1 cellular context compared by ENCODE assay signal in the genomic region with DNA sequence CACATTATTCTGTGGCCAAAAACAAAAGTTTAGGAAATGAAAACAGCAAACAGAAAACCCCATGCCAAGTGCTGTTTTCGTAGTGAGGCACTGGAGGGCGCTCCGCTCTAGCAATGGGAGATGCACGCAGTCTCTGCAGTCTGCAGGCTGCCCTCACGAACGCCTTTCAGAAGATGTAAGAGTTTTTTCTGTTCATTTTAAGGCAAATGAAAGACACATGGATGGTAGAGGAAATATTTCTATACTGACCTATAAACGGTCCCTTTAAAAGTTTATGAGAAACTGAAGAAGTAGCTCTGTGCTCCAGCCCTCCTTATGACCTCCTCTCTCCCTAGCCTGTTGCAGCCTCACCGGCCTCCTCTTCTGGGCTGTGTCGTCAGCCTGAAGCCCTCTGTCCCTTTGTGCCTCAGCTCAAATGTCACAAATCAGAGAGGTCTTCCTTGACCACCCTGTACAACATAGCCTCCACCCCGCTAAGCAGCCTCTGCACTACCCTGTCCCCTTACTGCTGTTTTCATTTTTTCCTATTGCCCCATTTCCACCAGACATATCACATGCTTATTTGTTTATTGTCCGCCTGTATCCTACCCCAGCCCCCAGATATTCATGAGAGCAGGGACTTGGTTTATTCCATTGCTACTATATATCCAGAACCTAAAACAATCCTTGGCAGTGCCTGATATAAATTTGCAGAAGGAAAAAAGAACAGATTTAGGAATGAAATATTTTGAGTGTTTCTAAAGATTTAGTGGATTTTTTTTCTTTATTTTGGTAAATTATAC.
TF ChIP-seq lines count a peak whose summit lies in the region.

No MANE protein-coding gene starts in this region.

TF ChIP-seq in HCT116, 20 proteins besides CTCF, POLR2A, EP300 and RAD21 (continued from another document):
- TF ChIP-seq, protein P1, sequence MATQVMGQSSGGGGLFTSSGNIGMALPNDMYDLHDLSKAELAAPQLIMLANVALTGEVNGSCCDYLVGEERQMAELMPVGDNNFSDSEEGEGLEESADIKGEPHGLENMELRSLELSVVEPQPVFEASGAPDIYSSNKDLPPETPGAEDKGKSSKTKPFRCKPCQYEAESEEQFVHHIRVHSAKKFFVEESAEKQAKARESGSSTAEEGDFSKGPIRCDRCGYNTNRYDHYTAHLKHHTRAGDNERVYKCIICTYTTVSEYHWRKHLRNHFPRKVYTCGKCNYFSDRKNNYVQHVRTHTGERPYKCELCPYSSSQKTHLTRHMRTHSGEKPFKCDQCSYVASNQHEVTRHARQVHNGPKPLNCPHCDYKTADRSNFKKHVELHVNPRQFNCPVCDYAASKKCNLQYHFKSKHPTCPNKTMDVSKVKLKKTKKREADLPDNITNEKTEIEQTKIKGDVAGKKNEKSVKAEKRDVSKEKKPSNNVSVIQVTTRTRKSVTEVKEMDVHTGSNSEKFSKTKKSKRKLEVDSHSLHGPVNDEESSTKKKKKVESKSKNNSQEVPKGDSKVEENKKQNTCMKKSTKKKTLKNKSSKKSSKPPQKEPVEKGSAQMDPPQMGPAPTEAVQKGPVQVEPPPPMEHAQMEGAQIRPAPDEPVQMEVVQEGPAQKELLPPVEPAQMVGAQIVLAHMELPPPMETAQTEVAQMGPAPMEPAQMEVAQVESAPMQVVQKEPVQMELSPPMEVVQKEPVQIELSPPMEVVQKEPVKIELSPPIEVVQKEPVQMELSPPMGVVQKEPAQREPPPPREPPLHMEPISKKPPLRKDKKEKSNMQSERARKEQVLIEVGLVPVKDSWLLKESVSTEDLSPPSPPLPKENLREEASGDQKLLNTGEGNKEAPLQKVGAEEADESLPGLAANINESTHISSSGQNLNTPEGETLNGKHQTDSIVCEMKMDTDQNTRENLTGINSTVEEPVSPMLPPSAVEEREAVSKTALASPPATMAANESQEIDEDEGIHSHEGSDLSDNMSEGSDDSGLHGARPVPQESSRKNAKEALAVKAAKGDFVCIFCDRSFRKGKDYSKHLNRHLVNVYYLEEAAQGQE (IDR thresholded peaks at IDR 0.05; ENCODE audit: low read depth) = no peak
- TF ChIP-seq ZNF274 (IDR thresholded peaks at IDR 0.05; ENCODE audit: low read depth, low read length) (no peak), ELF1 (IDR thresholded peaks at IDR 0.05; ENCODE audit: borderline replicate concordance, low read depth) (no peak)
